1 cellular context compared by ENCODE assay signal in genomic region chr6:83859410-83860346, GRCh38.
TF ChIP-seq lines count a peak whose summit lies in the region.

Gene CYB5R4 (plus strand): TSS chr6:83859689. CDS start chr6:83859783, 94 bp downstream.

TF ChIP-seq in K562, 482 proteins besides CTCF, POLR2A, EP300 and RAD21 (continued from another document and continues in another):
- TF ChIP-seq ZNF407 (IDR thresholded peaks at IDR 0.05; ENCODE audit: low read depth) (peak; percentile 51; the same call in 1 of the 2 replicates), RBM15 (IDR thresholded peaks at IDR 0.05; ENCODE audit: insufficient read depth, low read length) (no peak), PHF20 (IDR thresholded peaks at IDR 0.05; ENCODE audit: partially characterized antibody) (peak; percentile 89), DMBX1 (CRISPR knock-in tag; IDR thresholded peaks at IDR 0.05; ENCODE audit: borderline replicate concordance) (peak; percentile 98), AFF1 (IDR thresholded peaks at IDR 0.05; ENCODE audit: low read depth in 1 of 2, partially characterized antibody in 2 of 2) (peak in 1 of 2 experiments; percentile 100), CHD7 (IDR thresholded peaks at IDR 0.05; ENCODE audit: low read depth, low read length) (no peak), IRF9 (tag; IDR thresholded peaks at IDR 0.05) (0 out of 2 replicates have a peak, but pooled peaks have one; percentile 58), ZNF518B (CRISPR knock-in tag; IDR thresholded peaks at IDR 0.05) (no peak), PCBP1 (IDR thresholded peaks at IDR 0.05; ENCODE audit: low read depth, low read length, poor library complexity, severe bottlenecking) (peak; percentile 38), PKNOX1 (IDR thresholded peaks at IDR 0.05) (peak; percentile 50; the same call in 1 of the 2 replicates), U2AF2 (optimal IDR thresholded peaks at IDR 0.05; ENCODE audit: low read depth, low read length) (no peak), ETV5 (CRISPR knock-in tag; IDR thresholded peaks at IDR 0.05; ENCODE audit: low read depth) (peak; percentile 86; the same call in 1 of the 2 replicates), PREB (CRISPR knock-in tag; IDR thresholded peaks at IDR 0.05) (no peak)
